In the genomic region with DNA sequence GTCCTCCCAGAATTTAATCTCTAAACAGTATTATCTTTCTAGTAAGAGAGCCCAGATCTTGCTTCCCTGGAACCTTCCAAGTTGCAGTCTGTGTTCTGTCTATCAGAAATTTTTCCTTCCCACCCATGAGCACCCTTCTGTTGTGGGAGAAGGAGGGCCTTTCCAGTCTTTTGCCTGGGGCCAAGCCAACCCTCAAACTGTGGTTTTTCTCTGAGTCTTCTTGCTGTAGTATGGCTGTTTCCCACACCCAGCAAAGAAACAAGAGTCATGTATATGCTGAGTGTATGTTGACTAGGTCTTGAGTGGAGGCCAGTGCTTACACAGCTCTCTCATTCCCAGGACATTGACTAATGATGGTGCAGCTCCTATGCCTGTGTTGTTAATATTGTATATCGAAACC, we compare ENCODE assay signal across 12 cellular contexts.
A peak's percentile ranks its signal among the peaks of the same experiment; 100 is the strongest.
DNase-seq lines count a peak whose midpoint lies in the region; ATAC-seq and TF ChIP-seq lines count a peak whose summit lies in the region.
"Had no signal": no experiment of that assay in that cellular context is flagged by ENCODE, and none has a peak within 500 bp of the region (broad histone marks: within the 10 kb centered on the region; RNA-seq: fewer than 3 reads in every experiment).

No MANE protein-coding gene starts in this region.

- peaks cover 2% of the 10 kb centered on the region for H3K36me3 Mint-ChIP-seq in T-helper 2 cell treated with Interferon-gamma antibody and Interleukin-4, amounts not matched to agents 5 μg/mL and 100 μg/mL, for 36 hours (ENCODE audit: low read depth)

- H3K36me3 ChIP-seq in cardiac muscle cell = no peaks in the 10 kb centered on the region
- H3K36me3 ChIP-seq: neural progenitor cell, tibial artery had no signal

- ATAC-seq in stimulated activated naive CD8-positive, alpha-beta T cell treated with anti-CD3 and anti-CD28 coated beads, Interleukin-15, Interleukin-2, amounts not matched to agents 100 U/mL and 50 U/mL, for 24 hours = peak; percentile 26
- no peak for ATAC-seq in stimulated activated naive CD8-positive, alpha-beta T cell treated with anti-CD3 and anti-CD28 coated beads, Interleukin-15, amount 100 ng/mL, for 72 hours

- H3K27ac Mint-ChIP-seq in stimulated activated naive CD8-positive, alpha-beta T cell treated with anti-CD3 and anti-CD28 coated beads, Interleukin-15, amount 100 ng/mL, for 72 hours = no peak overlapping the region
- H3K27ac Mint-ChIP-seq in T-helper 2 cell treated with Interferon-gamma antibody and Interleukin-4, amounts not matched to agents 5 μg/mL and 100 μg/mL, for 36 hours = no peak overlapping the region
- H3K27ac Mint-ChIP-seq: activated T-cell treated with anti-CD3 and anti-CD28 coated beads, Interleukin-2, amount 50 U/mL, for 72 hours; neural progenitor cell had no signal

- H3K27ac ChIP-seq in cardiac muscle cell = peak overlapping the region; percentile 9
- H3K27ac ChIP-seq: neural progenitor cell, tibial artery had no signal

- in situ Hi-C loops in astrocyte of the cerebellum (cut with HindIII; ENCODE audit: low sequenced_read_pairs) = no loop called here

- H3K27me3 ChIP-seq in cardiac muscle cell = no peaks in the 10 kb centered on the region
- H3K27me3 ChIP-seq: neural progenitor cell, tibial artery had no signal

- no peak for DNase-seq in stimulated activated naive CD8-positive, alpha-beta T cell treated with anti-CD3 and anti-CD28 coated beads, Interleukin-15, Interleukin-2, amounts not matched to agents 100 U/mL and 50 U/mL, for 24 hours
- DNase-seq in stimulated activated naive CD8-positive, alpha-beta T cell treated with anti-CD3 and anti-CD28 coated beads, Interleukin-15, amount 100 ng/mL, for 72 hours = no peak
- DNase-seq in astrocyte of the cerebellum (ENCODE audit: low read depth) (peak; percentile 92), cardiac muscle cell (ENCODE audit: low read depth in 1 of 2, low spot score in 1 of 2) (peak in 1 of 2 donors; percentile 97), NCI-H510A treated with DMSO at 0.1 percent for 48 hours (lab: John Stamatoyannopoulos, UW) (no peak), NCI-H774 (lab: John Stamatoyannopoulos, UW) (no peak)
- no peak for DNase-seq in activated CD4-positive, alpha-beta T cell treated with anti-CD3 and anti-CD28 coated beads, Interleukin-2, amount 50 U/mL, for 48 hours
- DNase-seq in T-helper 2 cell treated with Interferon-gamma antibody and Interleukin-4, amounts not matched to agents 5 μg/mL and 100 μg/mL, for 36 hours (ENCODE audit: low spot score) = no peak
- DNase-seq: activated T-cell treated with anti-CD3 and anti-CD28 coated beads, Interleukin-2, amount 50 U/mL, for 72 hours; NCI-H1092; tibial artery had no signal

- no peak overlapping the region for H3K4me3 ChIP-seq in astrocyte of the cerebellum (ENCODE audit: low read depth, low read length)
- H3K4me3 ChIP-seq in cardiac muscle cell = no peak overlapping the region
- H3K4me3 ChIP-seq: neural progenitor cell, tibial artery had no signal

- no peaks in the 10 kb centered on the region for H3K4me1 ChIP-seq in cardiac muscle cell (ENCODE audit: low read depth)
- H3K4me1 ChIP-seq: neural progenitor cell had no signal

- no peaks in the 10 kb centered on the region for H3K9me3 ChIP-seq in cardiac muscle cell (ENCODE audit: low read depth)
- H3K9me3 ChIP-seq: tibial artery had no signal

- no peak overlapping the region for H3K4me3 Mint-ChIP-seq in stimulated activated naive CD8-positive, alpha-beta T cell treated with anti-CD3 and anti-CD28 coated beads, Interleukin-15, amount 100 ng/mL, for 72 hours
- no peak overlapping the region for H3K4me3 Mint-ChIP-seq in T-helper 2 cell treated with Interferon-gamma antibody and Interleukin-4, amounts not matched to agents 5 μg/mL and 100 μg/mL, for 36 hours
- H3K4me3 Mint-ChIP-seq: activated T-cell treated with anti-CD3 and anti-CD28 coated beads, Interleukin-2, amount 50 U/mL, for 72 hours; neural progenitor cell had no signal

- TF ChIP-seq CTCF in astrocyte of the cerebellum (IDR thresholded peaks at IDR 0.05; ENCODE audit: low read depth, low read length, missing control alignments) (no peak), cardiac muscle cell (IDR thresholded peaks at IDR 0.05; ENCODE audit: low read depth, low read length) (no peak)

- no peaks in the 10 kb centered on the region for H3K9me3 Mint-ChIP-seq in stimulated activated naive CD8-positive, alpha-beta T cell treated with anti-CD3 and anti-CD28 coated beads, Interleukin-15, amount 100 ng/mL, for 72 hours
- no peaks in the 10 kb centered on the region for H3K9me3 Mint-ChIP-seq in T-helper 2 cell treated with Interferon-gamma antibody and Interleukin-4, amounts not matched to agents 5 μg/mL and 100 μg/mL, for 36 hours
- H3K9me3 Mint-ChIP-seq: activated T-cell treated with anti-CD3 and anti-CD28 coated beads, Interleukin-2, amount 50 U/mL, for 72 hours; neural progenitor cell had no signal

- H3K4me1 Mint-ChIP-seq in stimulated activated naive CD8-positive, alpha-beta T cell treated with anti-CD3 and anti-CD28 coated beads, Interleukin-15, amount 100 ng/mL, for 72 hours = peaks cover 5% of the 10 kb centered on the region
- H3K4me1 Mint-ChIP-seq in T-helper 2 cell treated with Interferon-gamma antibody and Interleukin-4, amounts not matched to agents 5 μg/mL and 100 μg/mL, for 36 hours (ENCODE audit: low read depth) = peaks cover 8% of the 10 kb centered on the region

- no peaks in the 10 kb centered on the region for H3K27me3 Mint-ChIP-seq in stimulated activated naive CD8-positive, alpha-beta T cell treated with anti-CD3 and anti-CD28 coated beads, Interleukin-15, amount 100 ng/mL, for 72 hours
- H3K27me3 Mint-ChIP-seq in T-helper 2 cell treated with Interferon-gamma antibody and Interleukin-4, amounts not matched to agents 5 μg/mL and 100 μg/mL, for 36 hours (ENCODE audit: low read depth) = no peaks in the 10 kb centered on the region
